Comparison of ENCODE assay signal across 12 cellular contexts in the genomic region with DNA sequence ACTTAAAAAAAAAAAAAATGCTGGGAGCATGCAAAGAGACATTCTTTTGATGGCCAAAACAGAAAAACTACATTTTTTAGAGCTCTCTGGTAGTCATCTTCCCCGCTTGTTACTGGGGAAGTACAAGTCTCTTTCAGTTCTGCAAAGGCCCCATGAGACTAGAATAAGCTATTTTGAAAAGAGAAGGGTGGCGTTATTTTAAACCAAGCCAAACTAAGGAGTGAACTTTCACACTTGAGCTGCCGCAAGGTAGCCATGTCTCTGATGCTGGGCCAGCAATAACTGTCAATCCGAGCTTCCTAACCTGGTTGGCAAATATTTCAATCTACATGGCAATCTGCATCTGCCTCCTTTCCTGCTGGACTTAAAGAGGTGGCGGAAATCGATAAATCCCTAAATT.
DNase-seq lines count a peak whose midpoint lies in the region; ATAC-seq and FAIRE-seq lines count a peak whose summit lies in the region.
"Had no signal": no experiment of that assay in that cellular context is flagged by ENCODE, and none has a peak within 500 bp of the region (broad histone marks: within the 10 kb centered on the region; RNA-seq: fewer than 3 reads in every experiment).

No MANE protein-coding gene starts in this region.

- ATAC-seq in GM18511 (IDR thresholded peaks at IDR 0.05; ENCODE audit: unreplicated experiment) (peak; percentile 80), GM21526 (IDR thresholded peaks at IDR 0.05; ENCODE audit: low FRiP score, unreplicated experiment) (peak; percentile 96), HG03139 (IDR thresholded peaks at IDR 0.05; ENCODE audit: unreplicated experiment) (peak; percentile 75)
- ATAC-seq in activated T-cell treated with anti-CD3 and anti-CD28 coated beads, Interleukin-2, amount 50 U/mL, for 72 hours (replicated peaks in 1 of 2) = no peak
- ATAC-seq: left ventricle myocardium superior, Right ventricle myocardium inferior had no signal

- no peak for DNase-seq in activated naive CD8-positive, alpha-beta T cell treated with anti-CD3 and anti-CD28 coated beads for 36 hours
- no peak for DNase-seq in ecto neural progenitor cell (ENCODE audit: low spot score)
- no peak for DNase-seq in activated T-cell treated with anti-CD3 and anti-CD28 coated beads, Interleukin-2, amount 50 U/mL, for 72 hours
- DNase-seq in KG1 (lab: John Stamatoyannopoulos, UW) = no peak
- no peak for DNase-seq in frontal cortex (ENCODE audit: low spot score in 2 of 2)
- DNase-seq: HCEC 1CT, left ventricle myocardium superior, NCI-H1417 treated with DMSO at 0.1 percent for 48 hours had no signal

- H3K27ac Mint-ChIP-seq in activated naive CD8-positive, alpha-beta T cell treated with anti-CD3 and anti-CD28 coated beads for 36 hours = peak overlapping the region; percentile 39
- H3K27ac Mint-ChIP-seq in activated T-cell treated with anti-CD3 and anti-CD28 coated beads, Interleukin-2, amount 50 U/mL, for 72 hours = no peak overlapping the region

- peaks cover 5% of the 10 kb centered on the region for H3K9me3 Mint-ChIP-seq in activated naive CD8-positive, alpha-beta T cell treated with anti-CD3 and anti-CD28 coated beads for 36 hours
- H3K9me3 Mint-ChIP-seq in activated T-cell treated with anti-CD3 and anti-CD28 coated beads, Interleukin-2, amount 50 U/mL, for 72 hours = no peaks in the 10 kb centered on the region

- no peaks in the 10 kb centered on the region for H3K27me3 Mint-ChIP-seq in activated naive CD8-positive, alpha-beta T cell treated with anti-CD3 and anti-CD28 coated beads for 36 hours
- H3K27me3 Mint-ChIP-seq in activated T-cell treated with anti-CD3 and anti-CD28 coated beads, Interleukin-2, amount 50 U/mL, for 72 hours (ENCODE audit: low read depth) = no peaks in the 10 kb centered on the region

- peaks cover 37% of the 10 kb centered on the region for H3K36me3 Mint-ChIP-seq in activated naive CD8-positive, alpha-beta T cell treated with anti-CD3 and anti-CD28 coated beads for 36 hours
- peaks cover 3 to 9% of the 10 kb centered on the region in 2 donors for H3K36me3 Mint-ChIP-seq in activated T-cell treated with anti-CD3 and anti-CD28 coated beads, Interleukin-2, amount 50 U/mL, for 72 hours (ENCODE audit: insufficient read depth in 2 of 2)

- no peak overlapping the region for H3K4me3 Mint-ChIP-seq in activated naive CD8-positive, alpha-beta T cell treated with anti-CD3 and anti-CD28 coated beads for 36 hours
- H3K4me3 Mint-ChIP-seq in activated T-cell treated with anti-CD3 and anti-CD28 coated beads, Interleukin-2, amount 50 U/mL, for 72 hours = no peak overlapping the region

- H3K4me1 Mint-ChIP-seq in activated naive CD8-positive, alpha-beta T cell treated with anti-CD3 and anti-CD28 coated beads for 36 hours = peaks cover 15% of the 10 kb centered on the region
- H3K4me1 Mint-ChIP-seq in activated T-cell treated with anti-CD3 and anti-CD28 coated beads, Interleukin-2, amount 50 U/mL, for 72 hours (ENCODE audit: low read depth) = peaks cover 16% of the 10 kb centered on the region

- no peak for FAIRE-seq in frontal cortex (lab: Jason Lieb, UNC)

Comparison
In these comparisons a context has a peak if more than half of its experiments do, and no peak if none do; other contexts are left out.
1. ATAC-seq: peak in GM18511 (single experiment), GM21526 (single experiment) and HG03139 (single experiment); none in activated T-cell treated with anti-CD3 and anti-CD28 coated beads, Interleukin-2, amount 50 U/mL, for 72 hours (0 of 2).